ENCODE assay signal across 1 cellular context in genomic region chr2:14140009-14140408, GRCh38.
TF ChIP-seq lines count a peak whose summit lies in the region.

No MANE protein-coding gene starts in this region.

TF ChIP-seq in WTC11, 78 proteins besides CTCF, POLR2A, EP300 and RAD21 (continued from another document):
- TF ChIP-seq ARID4B (CRISPR knock-in tag; IDR thresholded peaks at IDR 0.05; ENCODE audit: borderline replicate concordance) (no peak), MXD4 (CRISPR knock-in tag; IDR thresholded peaks at IDR 0.05; ENCODE audit: borderline replicate concordance) (no peak), IRF2 (CRISPR knock-in tag; IDR thresholded peaks at IDR 0.05; ENCODE audit: borderline replicate concordance, low read depth) (no peak), AR (CRISPR knock-in tag; IDR thresholded peaks at IDR 0.05) (no peak), PRRX2 (CRISPR knock-in tag; IDR thresholded peaks at IDR 0.05) (no peak), HMGXB4 (CRISPR knock-in tag; IDR thresholded peaks at IDR 0.05) (no peak), ZMAT4 (CRISPR knock-in tag; IDR thresholded peaks at IDR 0.05) (no peak), ERG (CRISPR knock-in tag; IDR thresholded peaks at IDR 0.05) (no peak)
- TF ChIP-seq, protein P1, sequence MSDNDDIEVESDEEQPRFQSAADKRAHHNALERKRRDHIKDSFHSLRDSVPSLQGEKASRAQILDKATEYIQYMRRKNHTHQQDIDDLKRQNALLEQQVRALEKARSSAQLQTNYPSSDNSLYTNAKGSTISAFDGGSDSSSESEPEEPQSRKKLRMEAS (CRISPR knock-in tag; IDR thresholded peaks at IDR 0.05), result no peak
- TF ChIP-seq, protein P2, sequence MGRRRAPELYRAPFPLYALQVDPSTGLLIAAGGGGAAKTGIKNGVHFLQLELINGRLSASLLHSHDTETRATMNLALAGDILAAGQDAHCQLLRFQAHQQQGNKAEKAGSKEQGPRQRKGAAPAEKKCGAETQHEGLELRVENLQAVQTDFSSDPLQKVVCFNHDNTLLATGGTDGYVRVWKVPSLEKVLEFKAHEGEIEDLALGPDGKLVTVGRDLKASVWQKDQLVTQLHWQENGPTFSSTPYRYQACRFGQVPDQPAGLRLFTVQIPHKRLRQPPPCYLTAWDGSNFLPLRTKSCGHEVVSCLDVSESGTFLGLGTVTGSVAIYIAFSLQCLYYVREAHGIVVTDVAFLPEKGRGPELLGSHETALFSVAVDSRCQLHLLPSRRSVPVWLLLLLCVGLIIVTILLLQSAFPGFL (CRISPR knock-in tag; IDR thresholded peaks at IDR 0.05; ENCODE audit: borderline replicate concordance), result no peak
- TF ChIP-seq, protein P3, sequence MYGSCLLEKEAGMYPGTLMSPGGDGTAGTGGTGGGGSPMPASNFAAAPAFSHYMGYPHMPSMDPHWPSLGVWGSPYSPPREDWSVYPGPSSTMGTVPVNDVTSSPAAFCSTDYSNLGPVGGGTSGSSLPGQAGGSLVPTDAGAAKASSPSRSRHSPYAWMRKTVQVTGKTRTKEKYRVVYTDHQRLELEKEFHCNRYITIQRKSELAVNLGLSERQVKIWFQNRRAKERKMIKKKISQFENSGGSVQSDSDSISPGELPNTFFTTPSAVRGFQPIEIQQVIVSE (CRISPR knock-in tag; IDR thresholded peaks at IDR 0.05; ENCODE audit: borderline replicate concordance), result no peak
TF ChIP-seq in WTC11: peak in this region for 0.
